ENCODE assay signal across 9 cellular contexts in genomic region chr11:111976614-111977140, GRCh38. TPM values are rescaled to one million over a fixed set of nuclear protein-coding genes. Genes with fewer than 3 reads are reported as not detected.
A peak's percentile ranks its signal among the peaks of the same experiment; 100 is the strongest.
DNase-seq lines count a peak whose midpoint lies in the region; ATAC-seq and TF ChIP-seq lines count a peak whose summit lies in the region.
"Had no signal": no experiment of that assay in that cellular context is flagged by ENCODE, and none has a peak within 500 bp of the region (broad histone marks: within the 10 kb centered on the region; RNA-seq: fewer than 3 reads in every experiment).

No MANE protein-coding gene starts in this region.

- H3K4me1 ChIP-seq in heart left ventricle = peaks cover 0 to 58% (median 25%) of the 10 kb centered on the region in 12 donors

- no peak overlapping the region for H3K27ac Mint-ChIP-seq in activated T-helper 17 cell treated with anti-CD3 and anti-CD28 coated beads, Interleukin-2, amount 50 U/mL, for 72 hours

- H3K27me3 ChIP-seq in heart left ventricle = peaks cover 0 to 20% (median 0%) of the 10 kb centered on the region in 9 donors

- no peak for TF ChIP-seq CTCF in heart left ventricle (IDR thresholded peaks at IDR 0.05)

- H3K36me3 Mint-ChIP-seq in activated T-helper 17 cell treated with anti-CD3 and anti-CD28 coated beads, Interleukin-2, amount 50 U/mL, for 72 hours (ENCODE audit: low read depth) = peaks cover 11% of the 10 kb centered on the region

- peak overlapping the region; percentile 64 to 96 (median 86) for H3K27ac ChIP-seq in heart left ventricle

- DNase-seq in EL (peak; percentile 7), heart left ventricle (peak in 1 of 5 donors; percentile 23), renal cortical epithelial cell (ENCODE audit: low read depth) (peak; percentile 53)
- DNase-seq in stimulated activated naive CD4-positive, alpha-beta T cell treated with Interleukin-2 at 50 U/mL for 16 hours (lab: John Stamatoyannopoulos, UW) = no peak

- peak overlapping the region; percentile 48 to 93 (median 64) for H3K4me3 ChIP-seq in heart left ventricle

- no peaks in the 10 kb centered on the region for H3K9me3 ChIP-seq in heart left ventricle

- ATAC-seq in activated T-helper 17 cell treated with anti-CD3 and anti-CD28 coated beads, Interleukin-2, amount 50 U/mL, for 72 hours (replicated peaks) = no peak
- peak; percentile 16 to 27 (median 18) for ATAC-seq in heart left ventricle
- ATAC-seq in GM19035 (IDR thresholded peaks at IDR 0.05; ENCODE audit: unreplicated experiment) = no peak
- no peak for ATAC-seq in HG02623 (IDR thresholded peaks at IDR 0.05; ENCODE audit: unreplicated experiment)
- ATAC-seq in GM21529 (IDR thresholded peaks at IDR 0.05; ENCODE audit: unreplicated experiment) = no peak

- 17 to 26% (median 18%) methylated on average over 13 to 23 of the region's 23 CpGs for WGBS in heart left ventricle, 4 donors

- H3K9me3 Mint-ChIP-seq in activated T-helper 17 cell treated with anti-CD3 and anti-CD28 coated beads, Interleukin-2, amount 50 U/mL, for 72 hours = no peaks in the 10 kb centered on the region

- H3K4me1 Mint-ChIP-seq in activated T-helper 17 cell treated with anti-CD3 and anti-CD28 coated beads, Interleukin-2, amount 50 U/mL, for 72 hours = no peaks in the 10 kb centered on the region

- H3K4me3 Mint-ChIP-seq in activated T-helper 17 cell treated with anti-CD3 and anti-CD28 coated beads, Interleukin-2, amount 50 U/mL, for 72 hours = peak overlapping the region; percentile 53

- H3K27me3 Mint-ChIP-seq in activated T-helper 17 cell treated with anti-CD3 and anti-CD28 coated beads, Interleukin-2, amount 50 U/mL, for 72 hours = peaks cover 9% of the 10 kb centered on the region

- TF ChIP-seq POLR2A in heart left ventricle (IDR thresholded peaks at IDR 0.05) = no peak

- H3K36me3 ChIP-seq in heart left ventricle = peaks cover 0 to 12% (median 0%) of the 10 kb centered on the region in 9 donors

- intact Hi-C loops in heart left ventricle (cut with DNase I) = loop anchor here in 9 of 10 donors (5.0 kb wide), 3 partner anchors 34 to 104 kb away; partner anchors contain the start of genes DIXDC1 (in 8 of the 9) and ALG9 (in 1 of the 9)

RNA-seq across cellular contexts. Expression of gene DIXDC1, which starts 39.5 kb away (rescaled TPM):
- 10 to 100 TPM; 11.3 to 27.4 TPM for total RNA-seq in activated T-helper 17 cell treated with anti-CD3 and anti-CD28 coated beads, Interleukin-2, amount 50 U/mL, for 72 hours
- 10 to 100 TPM; 15.0 to 34.9 (median 20.5) TPM for total RNA-seq in heart left ventricle
- polyA plus RNA-seq in heart left ventricle = 10 to 100 TPM in 1 of 2 donors, 1 to 10 TPM in 1; 3.9 to 10.6 TPM
- 58.9 and 64.7 TPM in 2 replicates for total RNA-seq in renal cortical epithelial cell

RNA-seq across cellular contexts. Expression of gene DLAT, which starts 48.5 kb away (rescaled TPM):
- total RNA-seq in activated T-helper 17 cell treated with anti-CD3 and anti-CD28 coated beads, Interleukin-2, amount 50 U/mL, for 72 hours = 10 to 100 TPM; 27.4 to 49.1 TPM
- total RNA-seq in heart left ventricle = 100 to 1,000 TPM; 110 to 179 (median 160) TPM
- polyA plus RNA-seq in heart left ventricle = 10 to 100 TPM; 48.7 to 98.3 TPM
- total RNA-seq in renal cortical epithelial cell = 41.0 and 47.9 TPM in 2 replicates

RNA-seq across cellular contexts. Expression of gene C11orf52, which starts 58.0 kb away (rescaled TPM):
- total RNA-seq in activated T-helper 17 cell treated with anti-CD3 and anti-CD28 coated beads, Interleukin-2, amount 50 U/mL, for 72 hours = not detected
- 1 to 10 TPM in 8 of 9 donors, under 1 TPM in 1; 0.79 to 8.3 (median 2.0) TPM for total RNA-seq in heart left ventricle
- polyA plus RNA-seq in heart left ventricle = 1 to 10 TPM; 2.3 to 2.9 TPM
- 9.2 and 15.3 TPM in 2 replicates for total RNA-seq in renal cortical epithelial cell
- total RNA-seq: mononuclear cell had no signal

Comparison
In these comparisons a context has a peak if more than half of its experiments do, and no peak if none do; other contexts are left out.
1. ATAC-seq: peak in heart left ventricle (4 of 4); none in activated T-helper 17 cell treated with anti-CD3 and anti-CD28 coated beads, Interleukin-2, amount 50 U/mL, for 72 hours (single experiment), GM19035 (single experiment), HG02623 (single experiment) and GM21529 (single experiment).